In the genomic region with DNA sequence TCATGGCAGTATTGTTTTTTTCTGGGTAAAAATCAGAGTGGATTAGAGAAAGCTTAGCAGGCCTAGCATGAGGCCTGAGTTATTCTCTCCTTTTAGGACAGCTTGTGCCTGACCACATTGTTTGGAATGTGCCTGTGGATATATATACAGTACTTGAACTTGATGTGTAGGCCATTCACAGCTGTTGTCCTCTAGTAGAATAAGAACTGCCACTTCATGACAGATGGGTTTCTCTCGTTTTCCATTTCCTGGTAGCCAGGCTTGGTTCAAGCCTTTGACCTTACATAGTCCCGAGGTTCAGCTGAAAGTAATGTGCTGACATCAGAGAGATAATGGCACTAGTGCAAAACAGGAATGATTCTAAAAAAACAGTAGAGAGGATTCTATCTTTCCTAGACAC, we compare ENCODE assay signal across 10 cellular contexts.
DNase-seq lines count a peak whose midpoint lies in the region; ATAC-seq, FAIRE-seq and TF ChIP-seq lines count a peak whose summit lies in the region.
"Had no signal": no experiment of that assay in that cellular context is flagged by ENCODE, and none has a peak within 500 bp of the region (broad histone marks: within the 10 kb centered on the region; RNA-seq: fewer than 3 reads in every experiment).

No MANE protein-coding gene starts in this region.

- no peaks in the 10 kb centered on the region for H3K27me3 Mint-ChIP-seq in HFFc6 (ENCODE audit: insufficient read depth)

- H3K27ac Mint-ChIP-seq in HFFc6 = no peak overlapping the region

- H3K4me1 ChIP-seq in esophagus muscularis mucosa = peaks cover 8 to 39% (median 29%) of the 10 kb centered on the region in 4 donors
- no peaks in the 10 kb centered on the region for H3K4me1 ChIP-seq in kidney (ENCODE audit: control insufficient read depth in 1 of 2, insufficient read depth in 1 of 2, low read depth in 1 of 2, low read length in 2 of 2)

- no peaks in the 10 kb centered on the region for H4K20me1 ChIP-seq in neural cell (ENCODE audit: insufficient read depth)

- TF ChIP-seq EP300 in esophagus muscularis mucosa (IDR thresholded peaks at IDR 0.05) (peak; percentile 50), neural cell (conservative IDR thresholded peaks at IDR 0.05; ENCODE audit: poor library complexity, severe bottlenecking) (no peak)

- no peaks in the 10 kb centered on the region; the same call in 1 of the 2 replicates for H3K36me3 Mint-ChIP-seq in HFFc6 (ENCODE audit: low read depth)

- H3K4me2 ChIP-seq in neural cell (ENCODE audit: low read length) = no peak overlapping the region

- TF ChIP-seq CTCF in GM12865 (IDR thresholded peaks at IDR 0.05; ENCODE audit: insufficient read depth, low read depth, low read length, missing control alignments) (no peak), esophagus muscularis mucosa (IDR thresholded peaks at IDR 0.05) (no peak), neural cell (IDR thresholded peaks at IDR 0.05; ENCODE audit: poor library complexity, severe bottlenecking) (no peak), HFFc6 (IDR thresholded peaks at IDR 0.05) (no peak), kidney (IDR thresholded peaks at IDR 0.05; ENCODE audit: borderline replicate concordance, extremely low read depth, insufficient read depth) (no peak)

- no peak for ATAC-seq in GM21786 (IDR thresholded peaks at IDR 0.05; ENCODE audit: unreplicated experiment)
- ATAC-seq: HCT116 had no signal

- H3K36me3 ChIP-seq in esophagus muscularis mucosa (no peaks in the 10 kb centered on the region), neural cell (ENCODE audit: insufficient read depth, low read length) (no peaks in the 10 kb centered on the region), kidney (ENCODE audit: control insufficient read depth in 1 of 2, insufficient read depth in 2 of 2, low read length in 2 of 2) (no peaks in the 10 kb centered on the region)

- intact Hi-C loops in esophagus muscularis mucosa (cut with DNase I) (no loop called here), kidney (cut with DNase I) (no loop called here)

- H3K9me3 ChIP-seq in esophagus muscularis mucosa = no peaks in the 10 kb centered on the region
- no peaks in the 10 kb centered on the region for H3K9me3 ChIP-seq in neural cell (ENCODE audit: low read length)
- no peaks in the 10 kb centered on the region for H3K9me3 ChIP-seq in kidney (ENCODE audit: control insufficient read depth in 1 of 2, low read length in 2 of 2)

- H3K9me2 ChIP-seq in neural cell (ENCODE audit: insufficient read depth, low read length) = no peaks in the 10 kb centered on the region

- H3K4me3 ChIP-seq in GM12865 (ENCODE audit: low read depth, low read length) (no peak overlapping the region), esophagus muscularis mucosa (no peak overlapping the region), neural cell (ENCODE audit: low read length) (no peak overlapping the region), kidney (ENCODE audit: low read length in 2 of 2) (no peak overlapping the region)

- no peak for FAIRE-seq in kidney (lab: Jason Lieb, UNC)

- H3K27me3 ChIP-seq in esophagus muscularis mucosa (no peaks in the 10 kb centered on the region), neural cell (ENCODE audit: insufficient read depth, low read depth, low read length) (no peaks in the 10 kb centered on the region)

- H3K9ac ChIP-seq in neural cell (ENCODE audit: low read length) (no peak overlapping the region), kidney (ENCODE audit: low read length in 2 of 2) (no peak overlapping the region)
- H3K9ac ChIP-seq: parathyroid adenoma had no signal

- H3K27ac ChIP-seq in esophagus muscularis mucosa (replicated peaks in 1 of 4) (peak overlapping the region; percentile 70 to 78 (median 76)), neural cell (ENCODE audit: low read length) (peak overlapping the region; percentile 23), kidney (ENCODE audit: low read depth in 2 of 2, low read length in 2 of 2) (no peak overlapping the region)
- H3K27ac ChIP-seq: parathyroid adenoma had no signal

- H3K4me1 Mint-ChIP-seq in HFFc6 (ENCODE audit: low read depth) = no peaks in the 10 kb centered on the region

- 21% methylated on average over 2 of the region's 2 CpGs for WGBS in esophagus muscularis mucosa

- no peak for TF ChIP-seq RAD21 in neural cell (conservative IDR thresholded peaks at IDR 0.05)

- peaks cover 57% of the 10 kb centered on the region for H3K9me3 Mint-ChIP-seq in HFFc6

- peaks cover 17% of the 10 kb centered on the region for H3K79me2 ChIP-seq in neural cell (replicated peaks; ENCODE audit: insufficient read depth, low read length)
- H3K79me2 ChIP-seq: parathyroid adenoma had no signal

- DNase-seq in GM12865 (ENCODE audit: low read depth) (peak; percentile 19), NCI-H2227 (lab: John Stamatoyannopoulos, UW; ENCODE audit: unreplicated experiment) (peak; percentile 81), esophagus muscularis mucosa (ENCODE audit: extremely low spot score) (no peak), HFFc6 (no peak), kidney (no peak), GM19238 (ENCODE audit: insufficient read length, low spot score) (no peak)

- H3F3A ChIP-seq in neural cell (ENCODE audit: insufficient read depth, low read length, poor library complexity, severe bottlenecking) = no peaks in the 10 kb centered on the region

- H3K4me3 Mint-ChIP-seq in HFFc6 = no peak overlapping the region

- TF ChIP-seq POLR2A in esophagus muscularis mucosa (IDR thresholded peaks at IDR 0.05; ENCODE audit: low read depth) = no peak

- no peak overlapping the region for H2AFZ ChIP-seq in neural cell (ENCODE audit: low read depth, low read length)
- H2AFZ ChIP-seq: parathyroid adenoma had no signal

TF ChIP-seq in neural cell, 6 proteins besides CTCF, POLR2A, EP300 and RAD21:
- TF ChIP-seq EZH2 (IDR thresholded peaks at IDR 0.05; ENCODE audit: borderline replicate concordance, insufficient read depth, low read length, poor library complexity, severe bottlenecking) (no peak), POLR2AphosphoS5 (IDR thresholded peaks at IDR 0.05) (no peak), MXI1 (conservative IDR thresholded peaks at IDR 0.05; ENCODE audit: poor library complexity, severe bottlenecking) (no peak), TAF1 (IDR thresholded peaks at IDR 0.05; ENCODE audit: low read depth) (no peak), SMC3 (conservative IDR thresholded peaks at IDR 0.05; ENCODE audit: poor library complexity) (no peak)
- TF ChIP-seq, protein P1, sequence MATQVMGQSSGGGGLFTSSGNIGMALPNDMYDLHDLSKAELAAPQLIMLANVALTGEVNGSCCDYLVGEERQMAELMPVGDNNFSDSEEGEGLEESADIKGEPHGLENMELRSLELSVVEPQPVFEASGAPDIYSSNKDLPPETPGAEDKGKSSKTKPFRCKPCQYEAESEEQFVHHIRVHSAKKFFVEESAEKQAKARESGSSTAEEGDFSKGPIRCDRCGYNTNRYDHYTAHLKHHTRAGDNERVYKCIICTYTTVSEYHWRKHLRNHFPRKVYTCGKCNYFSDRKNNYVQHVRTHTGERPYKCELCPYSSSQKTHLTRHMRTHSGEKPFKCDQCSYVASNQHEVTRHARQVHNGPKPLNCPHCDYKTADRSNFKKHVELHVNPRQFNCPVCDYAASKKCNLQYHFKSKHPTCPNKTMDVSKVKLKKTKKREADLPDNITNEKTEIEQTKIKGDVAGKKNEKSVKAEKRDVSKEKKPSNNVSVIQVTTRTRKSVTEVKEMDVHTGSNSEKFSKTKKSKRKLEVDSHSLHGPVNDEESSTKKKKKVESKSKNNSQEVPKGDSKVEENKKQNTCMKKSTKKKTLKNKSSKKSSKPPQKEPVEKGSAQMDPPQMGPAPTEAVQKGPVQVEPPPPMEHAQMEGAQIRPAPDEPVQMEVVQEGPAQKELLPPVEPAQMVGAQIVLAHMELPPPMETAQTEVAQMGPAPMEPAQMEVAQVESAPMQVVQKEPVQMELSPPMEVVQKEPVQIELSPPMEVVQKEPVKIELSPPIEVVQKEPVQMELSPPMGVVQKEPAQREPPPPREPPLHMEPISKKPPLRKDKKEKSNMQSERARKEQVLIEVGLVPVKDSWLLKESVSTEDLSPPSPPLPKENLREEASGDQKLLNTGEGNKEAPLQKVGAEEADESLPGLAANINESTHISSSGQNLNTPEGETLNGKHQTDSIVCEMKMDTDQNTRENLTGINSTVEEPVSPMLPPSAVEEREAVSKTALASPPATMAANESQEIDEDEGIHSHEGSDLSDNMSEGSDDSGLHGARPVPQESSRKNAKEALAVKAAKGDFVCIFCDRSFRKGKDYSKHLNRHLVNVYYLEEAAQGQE (IDR thresholded peaks at IDR 0.05; ENCODE audit: borderline replicate concordance) = no peak
TF ChIP-seq in neural cell: peak in this region for 0.

Comparison
In these comparisons a context has a peak if more than half of its experiments do, and no peak if none do; other contexts are left out.
1. DNase-seq: peak in GM12865 (single experiment) and NCI-H2227 (single experiment); none in esophagus muscularis mucosa (single experiment), HFFc6 (single experiment), kidney (single experiment) and GM19238 (single experiment).
2. H3K27ac ChIP-seq: peak in esophagus muscularis mucosa (4 of 4) and neural cell (single experiment); none in kidney (0 of 2).